1 cellular context compared by ENCODE assay signal in the genomic region with DNA sequence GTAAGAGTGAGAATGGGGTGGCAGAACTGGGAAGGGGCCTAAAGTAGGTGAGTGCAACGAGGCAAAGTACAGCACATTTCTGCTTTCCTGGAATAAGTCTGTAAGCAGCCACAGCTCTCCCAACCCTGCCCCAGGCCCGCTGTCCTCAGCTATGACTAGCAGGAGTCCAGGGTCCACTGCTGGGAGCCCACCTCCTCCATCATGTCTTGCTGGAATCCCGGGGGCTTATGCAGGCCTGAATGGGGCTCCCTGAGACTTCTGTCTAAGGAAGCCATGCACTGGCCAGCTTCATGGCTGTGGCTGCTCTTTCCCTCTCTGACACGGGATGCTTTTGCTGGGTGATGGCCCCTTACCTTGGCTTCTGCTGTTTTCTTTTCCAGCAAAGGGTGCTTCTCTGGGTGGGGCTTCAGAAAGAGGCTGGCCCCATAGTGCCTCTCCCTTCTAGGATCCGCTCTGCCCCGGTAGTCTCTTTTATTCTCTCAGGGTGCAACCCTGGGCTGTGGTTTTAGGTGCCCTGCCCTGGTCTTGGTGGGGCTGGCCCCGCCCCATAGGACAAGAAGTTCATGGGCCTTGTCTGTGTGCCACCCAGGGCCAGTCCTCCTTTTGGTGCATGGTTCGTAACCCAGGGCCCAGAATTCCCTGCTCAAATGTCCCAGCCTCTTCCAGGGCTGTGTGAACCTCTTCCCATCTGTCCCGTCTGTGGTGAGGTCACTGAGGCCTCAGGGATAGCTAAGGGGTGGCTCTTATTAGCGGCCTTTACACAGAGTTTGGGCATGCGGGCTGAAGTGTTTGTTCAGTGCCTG.
TF ChIP-seq lines count a peak whose summit lies in the region.

No MANE protein-coding gene starts in this region.

TF ChIP-seq in HepG2, 621 proteins besides CTCF, POLR2A, EP300 and RAD21 (continued from another document and continues in another):
- no peak for TF ChIP-seq ZNF550 (CRISPR knock-in tag; IDR thresholded peaks at IDR 0.05; ENCODE audit: borderline replicate concordance)
- TF ChIP-seq KMT2B (CRISPR knock-in tag; IDR thresholded peaks at IDR 0.05) = no peak
- TF ChIP-seq ZNF605 (CRISPR knock-in tag; IDR thresholded peaks at IDR 0.05) = peak; percentile 73
- TF ChIP-seq PLRG1 (conservative IDR thresholded peaks at IDR 0.05) = no peak
- no peak for TF ChIP-seq ZNF7 (CRISPR knock-in tag; IDR thresholded peaks at IDR 0.05)
- TF ChIP-seq ZNF772 (CRISPR knock-in tag; IDR thresholded peaks at IDR 0.05) = no peak
- TF ChIP-seq ZBTB3 (CRISPR knock-in tag; IDR thresholded peaks at IDR 0.05; ENCODE audit: borderline replicate concordance, low read depth) = 0 out of 2 replicates have a peak, but pooled peaks have one; percentile 72
- TF ChIP-seq, protein P1, sequence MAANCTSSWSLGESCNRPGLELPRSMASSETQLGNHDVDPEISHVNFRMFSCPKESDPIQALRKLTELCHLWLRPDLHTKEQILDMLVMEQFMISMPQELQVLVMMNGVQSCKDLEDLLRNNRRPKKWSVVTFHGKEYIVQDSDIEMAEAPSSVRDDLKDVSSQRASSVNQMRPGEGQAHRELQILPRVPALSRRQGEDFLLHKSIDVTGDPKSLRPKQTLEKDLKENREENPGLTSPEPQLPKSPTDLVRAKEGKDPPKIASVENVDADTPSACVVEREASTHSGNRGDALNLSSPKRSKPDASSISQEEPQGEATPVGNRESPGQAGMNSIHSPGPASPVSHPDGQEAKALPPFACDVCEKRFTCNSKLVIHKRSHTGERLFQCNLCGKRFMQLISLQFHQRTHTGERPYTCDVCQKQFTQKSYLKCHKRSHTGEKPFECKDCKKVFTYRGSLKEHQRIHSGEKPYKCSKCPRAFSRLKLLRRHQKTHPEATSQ (CRISPR knock-in tag; IDR thresholded peaks at IDR 0.05; ENCODE audit: borderline replicate concordance) = no peak
- TF ChIP-seq ADNP (CRISPR knock-in tag; IDR thresholded peaks at IDR 0.05) = no peak
- peak; percentile 58; the same call in 1 of the 2 replicates for TF ChIP-seq ZBTB7A (CRISPR knock-in tag; IDR thresholded peaks at IDR 0.05)
- TF ChIP-seq KLF16 (CRISPR knock-in tag; IDR thresholded peaks at IDR 0.05) = peak in 1 of 2 experiments; percentile 21; a peak in 1 of 4 replicates
- TF ChIP-seq, protein P2, sequence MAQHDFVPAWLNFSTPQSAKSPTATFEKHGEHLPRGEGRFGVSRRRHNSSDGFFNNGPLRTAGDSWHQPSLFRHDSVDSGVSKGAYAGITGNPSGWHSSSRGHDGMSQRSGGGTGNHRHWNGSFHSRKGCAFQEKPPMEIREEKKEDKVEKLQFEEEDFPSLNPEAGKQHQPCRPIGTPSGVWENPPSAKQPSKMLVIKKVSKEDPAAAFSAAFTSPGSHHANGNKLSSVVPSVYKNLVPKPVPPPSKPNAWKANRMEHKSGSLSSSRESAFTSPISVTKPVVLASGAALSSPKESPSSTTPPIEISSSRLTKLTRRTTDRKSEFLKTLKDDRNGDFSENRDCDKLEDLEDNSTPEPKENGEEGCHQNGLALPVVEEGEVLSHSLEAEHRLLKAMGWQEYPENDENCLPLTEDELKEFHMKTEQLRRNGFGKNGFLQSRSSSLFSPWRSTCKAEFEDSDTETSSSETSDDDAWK (CRISPR knock-in tag; IDR thresholded peaks at IDR 0.05) = no peak
- no peak for TF ChIP-seq JUNB (CRISPR knock-in tag; IDR thresholded peaks at IDR 0.05; ENCODE audit: borderline replicate concordance)
- TF ChIP-seq ZNF570 (CRISPR knock-in tag; IDR thresholded peaks at IDR 0.05; ENCODE audit: borderline replicate concordance) = no peak
- no peak for TF ChIP-seq ZNF207 (IDR thresholded peaks at IDR 0.05; ENCODE audit: borderline replicate concordance)
- no peak for TF ChIP-seq DNMT1 (CRISPR knock-in tag; IDR thresholded peaks at IDR 0.05)
- no peak for TF ChIP-seq SMAD3 (CRISPR knock-in tag; IDR thresholded peaks at IDR 0.05)
- no peak for TF ChIP-seq HOXA7 (CRISPR knock-in tag; IDR thresholded peaks at IDR 0.05)
- peak; percentile 33; the same call in 1 of the 2 replicates for TF ChIP-seq KDM6A (CRISPR knock-in tag; IDR thresholded peaks at IDR 0.05; ENCODE audit: low read depth)
- peak; percentile 36; the same call in 1 of the 2 replicates for TF ChIP-seq CREM (IDR thresholded peaks at IDR 0.05)
- no peak for TF ChIP-seq CREM (CRISPR knock-in tag; IDR thresholded peaks at IDR 0.05)
- peak; percentile 61; the same call in 1 of the 2 replicates for TF ChIP-seq FOXJ3 (CRISPR knock-in tag; IDR thresholded peaks at IDR 0.05; ENCODE audit: borderline replicate concordance)
- TF ChIP-seq, protein P3, sequence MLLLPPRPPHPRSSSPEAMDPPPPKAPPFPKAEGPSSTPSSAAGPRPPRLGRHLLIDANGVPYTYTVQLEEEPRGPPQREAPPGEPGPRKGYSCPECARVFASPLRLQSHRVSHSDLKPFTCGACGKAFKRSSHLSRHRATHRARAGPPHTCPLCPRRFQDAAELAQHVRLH (CRISPR knock-in tag; IDR thresholded peaks at IDR 0.05; ENCODE audit: borderline replicate concordance, low read depth) = no peak; the same call in 1 of the 2 replicates
- no peak for TF ChIP-seq ZNF589 (CRISPR knock-in tag; conservative IDR thresholded peaks at IDR 0.05)
- TF ChIP-seq ZNF839 (CRISPR knock-in tag; IDR thresholded peaks at IDR 0.05; ENCODE audit: borderline replicate concordance) = peak; percentile 50; the same call in 1 of the 2 replicates
- TF ChIP-seq MED1 (CRISPR knock-in tag; IDR thresholded peaks at IDR 0.05) = peak; percentile 38
- peak; percentile 81; the same call in 1 of the 2 replicates for TF ChIP-seq ZNF598 (CRISPR knock-in tag; IDR thresholded peaks at IDR 0.05; ENCODE audit: borderline replicate concordance)
- no peak for TF ChIP-seq TGIF2 (CRISPR knock-in tag; IDR thresholded peaks at IDR 0.05)
- TF ChIP-seq HOXA3 (CRISPR knock-in tag; IDR thresholded peaks at IDR 0.05) = peak; percentile 18; the same call in 1 of the 2 replicates
- TF ChIP-seq ATF7 (IDR thresholded peaks at IDR 0.05) = no peak
- no peak for TF ChIP-seq ATF7 (CRISPR knock-in tag; IDR thresholded peaks at IDR 0.05)
- TF ChIP-seq FOXM1 (CRISPR knock-in tag; IDR thresholded peaks at IDR 0.05) = no peak
- TF ChIP-seq TCF7L2 (IDR thresholded peaks at IDR 0.05; ENCODE audit: low read depth, low read length) = no peak
- TF ChIP-seq, protein P4, sequence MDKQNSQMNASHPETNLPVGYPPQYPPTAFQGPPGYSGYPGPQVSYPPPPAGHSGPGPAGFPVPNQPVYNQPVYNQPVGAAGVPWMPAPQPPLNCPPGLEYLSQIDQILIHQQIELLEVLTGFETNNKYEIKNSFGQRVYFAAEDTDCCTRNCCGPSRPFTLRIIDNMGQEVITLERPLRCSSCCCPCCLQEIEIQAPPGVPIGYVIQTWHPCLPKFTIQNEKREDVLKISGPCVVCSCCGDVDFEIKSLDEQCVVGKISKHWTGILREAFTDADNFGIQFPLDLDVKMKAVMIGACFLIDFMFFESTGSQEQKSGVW (CRISPR knock-in tag; IDR thresholded peaks at IDR 0.05; ENCODE audit: borderline replicate concordance) = no peak
- TF ChIP-seq SRF (IDR thresholded peaks at IDR 0.05; ENCODE audit: low read depth, low read length) = no peak
- no peak for TF ChIP-seq TBL1XR1 (IDR thresholded peaks at IDR 0.05; ENCODE audit: borderline replicate concordance, low read length, partially characterized antibody)
- peak; percentile 34; the same call in 1 of the 2 replicates for TF ChIP-seq NR2C2 (CRISPR knock-in tag; IDR thresholded peaks at IDR 0.05; ENCODE audit: borderline replicate concordance)
- TF ChIP-seq PTBP1 (IDR thresholded peaks at IDR 0.05; ENCODE audit: low read depth, low read length, poor library complexity, severe bottlenecking) = no peak
- TF ChIP-seq NFYC (CRISPR knock-in tag; IDR thresholded peaks at IDR 0.05) = no peak
- TF ChIP-seq TP53 (CRISPR knock-in tag; conservative IDR thresholded peaks at IDR 0.05) = no peak
- TF ChIP-seq, protein P5, sequence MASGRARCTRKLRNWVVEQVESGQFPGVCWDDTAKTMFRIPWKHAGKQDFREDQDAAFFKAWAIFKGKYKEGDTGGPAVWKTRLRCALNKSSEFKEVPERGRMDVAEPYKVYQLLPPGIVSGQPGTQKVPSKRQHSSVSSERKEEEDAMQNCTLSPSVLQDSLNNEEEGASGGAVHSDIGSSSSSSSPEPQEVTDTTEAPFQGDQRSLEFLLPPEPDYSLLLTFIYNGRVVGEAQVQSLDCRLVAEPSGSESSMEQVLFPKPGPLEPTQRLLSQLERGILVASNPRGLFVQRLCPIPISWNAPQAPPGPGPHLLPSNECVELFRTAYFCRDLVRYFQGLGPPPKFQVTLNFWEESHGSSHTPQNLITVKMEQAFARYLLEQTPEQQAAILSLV (CRISPR knock-in tag; IDR thresholded peaks at IDR 0.05; ENCODE audit: borderline replicate concordance) = no peak
- TF ChIP-seq, protein P6, sequence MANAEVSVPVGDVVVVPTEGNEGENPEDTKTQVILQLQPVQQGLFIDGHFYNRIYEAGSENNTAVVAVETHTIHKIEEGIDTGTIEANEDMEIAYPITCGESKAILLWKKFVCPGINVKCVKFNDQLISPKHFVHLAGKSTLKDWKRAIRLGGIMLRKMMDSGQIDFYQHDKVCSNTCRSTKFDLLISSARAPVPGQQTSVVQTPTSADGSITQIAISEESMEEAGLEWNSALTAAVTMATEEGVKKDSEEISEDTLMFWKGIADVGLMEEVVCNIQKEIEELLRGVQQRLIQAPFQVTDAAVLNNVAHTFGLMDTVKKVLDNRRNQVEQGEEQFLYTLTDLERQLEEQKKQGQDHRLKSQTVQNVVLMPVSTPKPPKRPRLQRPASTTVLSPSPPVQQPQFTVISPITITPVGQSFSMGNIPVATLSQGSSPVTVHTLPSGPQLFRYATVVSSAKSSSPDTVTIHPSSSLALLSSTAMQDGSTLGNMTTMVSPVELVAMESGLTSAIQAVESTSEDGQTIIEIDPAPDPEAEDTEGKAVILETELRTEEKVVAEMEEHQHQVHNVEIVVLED (CRISPR knock-in tag; IDR thresholded peaks at IDR 0.05; ENCODE audit: borderline replicate concordance) = 0 out of 2 replicates have a peak, but pooled peaks have one; percentile 10
- TF ChIP-seq, protein P7, sequence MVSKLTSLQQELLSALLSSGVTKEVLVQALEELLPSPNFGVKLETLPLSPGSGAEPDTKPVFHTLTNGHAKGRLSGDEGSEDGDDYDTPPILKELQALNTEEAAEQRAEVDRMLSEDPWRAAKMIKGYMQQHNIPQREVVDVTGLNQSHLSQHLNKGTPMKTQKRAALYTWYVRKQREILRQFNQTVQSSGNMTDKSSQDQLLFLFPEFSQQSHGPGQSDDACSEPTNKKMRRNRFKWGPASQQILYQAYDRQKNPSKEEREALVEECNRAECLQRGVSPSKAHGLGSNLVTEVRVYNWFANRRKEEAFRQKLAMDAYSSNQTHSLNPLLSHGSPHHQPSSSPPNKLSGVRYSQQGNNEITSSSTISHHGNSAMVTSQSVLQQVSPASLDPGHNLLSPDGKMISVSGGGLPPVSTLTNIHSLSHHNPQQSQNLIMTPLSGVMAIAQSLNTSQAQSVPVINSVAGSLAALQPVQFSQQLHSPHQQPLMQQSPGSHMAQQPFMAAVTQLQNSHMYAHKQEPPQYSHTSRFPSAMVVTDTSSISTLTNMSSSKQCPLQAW (CRISPR knock-in tag; IDR thresholded peaks at IDR 0.05) = no peak; the same call in 1 of the 2 replicates
- TF ChIP-seq KAT8 (CRISPR knock-in tag; IDR thresholded peaks at IDR 0.05) = peak; percentile 30
- TF ChIP-seq, protein P8, sequence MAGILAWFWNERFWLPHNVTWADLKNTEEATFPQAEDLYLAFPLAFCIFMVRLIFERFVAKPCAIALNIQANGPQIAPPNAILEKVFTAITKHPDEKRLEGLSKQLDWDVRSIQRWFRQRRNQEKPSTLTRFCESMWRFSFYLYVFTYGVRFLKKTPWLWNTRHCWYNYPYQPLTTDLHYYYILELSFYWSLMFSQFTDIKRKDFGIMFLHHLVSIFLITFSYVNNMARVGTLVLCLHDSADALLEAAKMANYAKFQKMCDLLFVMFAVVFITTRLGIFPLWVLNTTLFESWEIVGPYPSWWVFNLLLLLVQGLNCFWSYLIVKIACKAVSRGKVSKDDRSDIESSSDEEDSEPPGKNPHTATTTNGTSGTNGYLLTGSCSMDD (CRISPR knock-in tag; IDR thresholded peaks at IDR 0.05) = no peak
- TF ChIP-seq TRIM24 (CRISPR knock-in tag; IDR thresholded peaks at IDR 0.05) = no peak
- TF ChIP-seq ZFP36L1 (CRISPR knock-in tag; IDR thresholded peaks at IDR 0.05) = no peak
- no peak for TF ChIP-seq SCMH1 (CRISPR knock-in tag; IDR thresholded peaks at IDR 0.05; ENCODE audit: borderline replicate concordance)
- TF ChIP-seq ZNF549 (CRISPR knock-in tag; IDR thresholded peaks at IDR 0.05) = 0 out of 2 replicates have a peak, but pooled peaks have one; percentile 57
- no peak for TF ChIP-seq ATRX (CRISPR knock-in tag; IDR thresholded peaks at IDR 0.05; ENCODE audit: borderline replicate concordance)
- TF ChIP-seq FOXO1 (CRISPR knock-in tag; IDR thresholded peaks at IDR 0.05) = no peak
- TF ChIP-seq, protein P9, sequence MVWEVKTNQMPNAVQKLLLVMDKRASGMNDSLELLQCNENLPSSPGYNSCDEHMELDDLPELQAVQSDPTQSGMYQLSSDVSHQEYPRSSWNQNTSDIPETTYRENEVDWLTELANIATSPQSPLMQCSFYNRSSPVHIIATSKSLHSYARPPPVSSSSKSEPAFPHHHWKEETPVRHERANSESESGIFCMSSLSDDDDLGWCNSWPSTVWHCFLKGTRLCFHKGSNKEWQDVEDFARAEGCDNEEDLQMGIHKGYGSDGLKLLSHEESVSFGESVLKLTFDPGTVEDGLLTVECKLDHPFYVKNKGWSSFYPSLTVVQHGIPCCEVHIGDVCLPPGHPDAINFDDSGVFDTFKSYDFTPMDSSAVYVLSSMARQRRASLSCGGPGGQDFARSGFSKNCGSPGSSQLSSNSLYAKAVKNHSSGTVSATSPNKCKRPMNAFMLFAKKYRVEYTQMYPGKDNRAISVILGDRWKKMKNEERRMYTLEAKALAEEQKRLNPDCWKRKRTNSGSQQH (CRISPR knock-in tag; IDR thresholded peaks at IDR 0.05; ENCODE audit: low read depth) = no peak
- TF ChIP-seq HMGA1 (CRISPR knock-in tag; conservative IDR thresholded peaks at IDR 0.05) = no peak
- no peak for TF ChIP-seq ZNF256 (CRISPR knock-in tag; conservative IDR thresholded peaks at IDR 0.05)
- no peak for TF ChIP-seq ZNF878 (CRISPR knock-in tag; IDR thresholded peaks at IDR 0.05)
- TF ChIP-seq, protein P10, sequence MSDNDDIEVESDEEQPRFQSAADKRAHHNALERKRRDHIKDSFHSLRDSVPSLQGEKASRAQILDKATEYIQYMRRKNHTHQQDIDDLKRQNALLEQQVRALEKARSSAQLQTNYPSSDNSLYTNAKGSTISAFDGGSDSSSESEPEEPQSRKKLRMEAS (IDR thresholded peaks at IDR 0.05) = peak; percentile 39
- TF ChIP-seq, protein P11, sequence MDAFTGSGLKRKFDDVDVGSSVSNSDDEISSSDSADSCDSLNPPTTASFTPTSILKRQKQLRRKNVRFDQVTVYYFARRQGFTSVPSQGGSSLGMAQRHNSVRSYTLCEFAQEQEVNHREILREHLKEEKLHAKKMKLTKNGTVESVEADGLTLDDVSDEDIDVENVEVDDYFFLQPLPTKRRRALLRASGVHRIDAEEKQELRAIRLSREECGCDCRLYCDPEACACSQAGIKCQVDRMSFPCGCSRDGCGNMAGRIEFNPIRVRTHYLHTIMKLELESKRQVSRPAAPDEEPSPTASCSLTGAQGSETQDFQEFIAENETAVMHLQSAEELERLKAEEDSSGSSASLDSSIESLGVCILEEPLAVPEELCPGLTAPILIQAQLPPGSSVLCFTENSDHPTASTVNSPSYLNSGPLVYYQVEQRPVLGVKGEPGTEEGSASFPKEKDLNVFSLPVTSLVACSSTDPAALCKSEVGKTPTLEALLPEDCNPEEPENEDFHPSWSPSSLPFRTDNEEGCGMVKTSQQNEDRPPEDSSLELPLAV (CRISPR knock-in tag; conservative IDR thresholded peaks at IDR 0.05; ENCODE audit: low read depth) = no peak
